Comparison of ENCODE assay signal across 29 cellular contexts in genomic region chr3:67516496-67516895, GRCh38.
"Had no signal": no experiment of that assay in that cellular context is flagged by ENCODE, and none has a peak within 500 bp of the region (broad histone marks: within the 10 kb centered on the region; RNA-seq: fewer than 3 reads in every experiment).

No MANE protein-coding gene starts in this region.

- H3K27me3 ChIP-seq: breast epithelium, colonic mucosa, dorsolateral prefrontal cortex, esophagus squamous epithelium, gastroesophageal sphincter, heart left ventricle, left lung, sigmoid colon, spleen, vagina had no signal

- ATAC-seq: activated T-cell treated with anti-CD3 and anti-CD28 coated beads, Interleukin-2, amount 50 U/mL, for 72 hours; effector memory CD8-positive, alpha-beta T cell; gastroesophageal sphincter; heart left ventricle; left lung; T-helper 17 cell had no signal

- H3K27me3 Mint-ChIP-seq: activated CD4-positive, alpha-beta memory T cell treated with anti-CD3 and anti-CD28 coated beads, Interleukin-2, amount 10 ng/mL, durations not matched to agents 7 days and 5 days; activated naive CD8-positive, alpha-beta T cell treated with anti-CD3 and anti-CD28 coated beads, Interleukin-2, amount 10 ng/mL, durations not matched to agents 7 days and 5 days; central memory CD8-positive, alpha-beta T cell; effector memory CD8-positive, alpha-beta T cell; memory B cell; naive B cell; T-helper 17 cell; type B pancreatic cell had no signal

- H3K4me1 Mint-ChIP-seq: activated CD4-positive, alpha-beta memory T cell treated with anti-CD3 and anti-CD28 coated beads, Interleukin-2, amount 10 ng/mL, durations not matched to agents 7 days and 5 days; activated naive CD8-positive, alpha-beta T cell treated with anti-CD3 and anti-CD28 coated beads, Interleukin-2, amount 10 ng/mL, durations not matched to agents 7 days and 5 days; central memory CD8-positive, alpha-beta T cell had no signal

- H3K9me3 Mint-ChIP-seq: activated CD4-positive, alpha-beta memory T cell treated with anti-CD3 and anti-CD28 coated beads, Interleukin-2, amount 10 ng/mL, durations not matched to agents 7 days and 5 days; activated naive CD4-positive, alpha-beta T cell treated with anti-CD3 and anti-CD28 coated beads for 36 hours; activated naive CD8-positive, alpha-beta T cell treated with anti-CD3 and anti-CD28 coated beads, Interleukin-2, amount 10 ng/mL, durations not matched to agents 7 days and 5 days; activated T-cell treated with anti-CD3 and anti-CD28 coated beads, Interleukin-2, amount 50 U/mL, for 72 hours; central memory CD8-positive, alpha-beta T cell; effector memory CD8-positive, alpha-beta T cell; memory B cell had no signal

- H3K4me3 Mint-ChIP-seq: activated CD4-positive, alpha-beta memory T cell treated with anti-CD3 and anti-CD28 coated beads, Interleukin-2, amount 10 ng/mL, durations not matched to agents 7 days and 5 days; activated naive CD4-positive, alpha-beta T cell treated with anti-CD3 and anti-CD28 coated beads for 36 hours; activated naive CD8-positive, alpha-beta T cell treated with anti-CD3 and anti-CD28 coated beads, Interleukin-2, amount 10 ng/mL, durations not matched to agents 7 days and 5 days; activated T-cell treated with anti-CD3 and anti-CD28 coated beads, Interleukin-2, amount 50 U/mL, for 72 hours; central memory CD8-positive, alpha-beta T cell; effector memory CD8-positive, alpha-beta T cell; memory B cell; naive B cell; neural crest cell; T-helper 17 cell; type B pancreatic cell had no signal

- FAIRE-seq: keratinocyte had no signal

- H3K27ac ChIP-seq: breast epithelium, colonic mucosa, dorsolateral prefrontal cortex, esophagus squamous epithelium, gastroesophageal sphincter, heart left ventricle, left lung, sigmoid colon, spleen, thoracic aorta, vagina had no signal

- H3K27ac Mint-ChIP-seq: activated CD4-positive, alpha-beta memory T cell treated with anti-CD3 and anti-CD28 coated beads, Interleukin-2, amount 10 ng/mL, durations not matched to agents 7 days and 5 days; activated naive CD4-positive, alpha-beta T cell treated with anti-CD3 and anti-CD28 coated beads for 36 hours; activated naive CD8-positive, alpha-beta T cell treated with anti-CD3 and anti-CD28 coated beads, Interleukin-2, amount 10 ng/mL, durations not matched to agents 7 days and 5 days; memory B cell; T-helper 17 cell; type B pancreatic cell had no signal

- H3K4me3 ChIP-seq: breast epithelium, colonic mucosa, dorsolateral prefrontal cortex, esophagus squamous epithelium, gastroesophageal sphincter, heart left ventricle, left lung, sigmoid colon, spleen, thoracic aorta, vagina had no signal

- DNase-seq: activated CD4-positive, alpha-beta memory T cell treated with anti-CD3 and anti-CD28 coated beads, Interleukin-2, amount 10 ng/mL, durations not matched to agents 7 days and 5 days; activated CD4-positive, alpha-beta T cell treated with anti-CD3 and anti-CD28 coated beads for 48 hours; activated effector memory CD4-positive, alpha-beta T cell treated with Interleukin-2 at 50 U/mL for 16 hours; activated naive CD4-positive, alpha-beta T cell treated with anti-CD3 and anti-CD28 coated beads for 36 hours; activated naive CD8-positive, alpha-beta T cell treated with anti-CD3 and anti-CD28 coated beads, Interleukin-2, amount 10 ng/mL, durations not matched to agents 7 days and 5 days; activated T-cell treated with anti-CD3 and anti-CD28 coated beads, Interleukin-2, amount 50 U/mL, for 72 hours; amniotic stem cell; colonic mucosa; dorsolateral prefrontal cortex; effector memory CD8-positive, alpha-beta T cell; esophagus squamous epithelium; heart left ventricle; left lung; naive B cell; occipital lobe; sigmoid colon; spleen; stimulated activated CD4-positive, alpha-beta T cell treated with anti-CD3 and anti-CD28 coated beads, Interleukin-4, amount 100 ng/mL, for 1 hour; stimulated activated naive CD4-positive, alpha-beta T cell; T-helper 17 cell had no signal

- H3K36me3 ChIP-seq: breast epithelium, colonic mucosa, thoracic aorta, vagina had no signal

- H3K4me1 ChIP-seq: breast epithelium, colonic mucosa, esophagus squamous epithelium, gastroesophageal sphincter, left lung, sigmoid colon had no signal

- H3K9me3 ChIP-seq: breast epithelium, colonic mucosa, esophagus squamous epithelium, gastroesophageal sphincter, heart left ventricle, left lung, sigmoid colon, spleen, thoracic aorta, vagina had no signal
